In the genomic region with DNA sequence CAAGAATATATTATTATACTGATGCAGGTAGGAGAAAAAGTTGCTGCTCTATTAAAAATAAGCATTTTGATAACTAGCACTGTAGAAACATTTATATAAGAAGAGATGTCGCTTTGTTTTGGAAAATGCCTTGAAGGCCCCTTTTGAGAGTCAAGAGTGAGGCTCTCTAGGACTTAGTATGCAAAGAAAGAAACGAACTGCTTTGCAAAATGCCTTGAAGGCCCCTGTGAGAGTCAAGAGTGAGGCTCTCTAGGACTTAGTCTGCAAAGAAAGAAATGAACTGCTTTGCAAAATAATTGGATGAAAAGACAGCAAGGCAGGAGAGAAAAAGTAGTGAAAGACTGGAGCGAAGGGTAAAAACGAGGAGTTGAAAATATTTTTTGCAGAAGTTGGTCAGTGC, we compare ENCODE assay signal across 1 cellular context.
TF ChIP-seq lines count a peak whose summit lies in the region.

No MANE protein-coding gene starts in this region.

TF ChIP-seq in SK-N-SH treated with all-trans-retinoic acid at 6 μM for 48 hours, 23 proteins besides CTCF, POLR2A, EP300 and RAD21 (continued from another document):
- TF ChIP-seq, protein P1, sequence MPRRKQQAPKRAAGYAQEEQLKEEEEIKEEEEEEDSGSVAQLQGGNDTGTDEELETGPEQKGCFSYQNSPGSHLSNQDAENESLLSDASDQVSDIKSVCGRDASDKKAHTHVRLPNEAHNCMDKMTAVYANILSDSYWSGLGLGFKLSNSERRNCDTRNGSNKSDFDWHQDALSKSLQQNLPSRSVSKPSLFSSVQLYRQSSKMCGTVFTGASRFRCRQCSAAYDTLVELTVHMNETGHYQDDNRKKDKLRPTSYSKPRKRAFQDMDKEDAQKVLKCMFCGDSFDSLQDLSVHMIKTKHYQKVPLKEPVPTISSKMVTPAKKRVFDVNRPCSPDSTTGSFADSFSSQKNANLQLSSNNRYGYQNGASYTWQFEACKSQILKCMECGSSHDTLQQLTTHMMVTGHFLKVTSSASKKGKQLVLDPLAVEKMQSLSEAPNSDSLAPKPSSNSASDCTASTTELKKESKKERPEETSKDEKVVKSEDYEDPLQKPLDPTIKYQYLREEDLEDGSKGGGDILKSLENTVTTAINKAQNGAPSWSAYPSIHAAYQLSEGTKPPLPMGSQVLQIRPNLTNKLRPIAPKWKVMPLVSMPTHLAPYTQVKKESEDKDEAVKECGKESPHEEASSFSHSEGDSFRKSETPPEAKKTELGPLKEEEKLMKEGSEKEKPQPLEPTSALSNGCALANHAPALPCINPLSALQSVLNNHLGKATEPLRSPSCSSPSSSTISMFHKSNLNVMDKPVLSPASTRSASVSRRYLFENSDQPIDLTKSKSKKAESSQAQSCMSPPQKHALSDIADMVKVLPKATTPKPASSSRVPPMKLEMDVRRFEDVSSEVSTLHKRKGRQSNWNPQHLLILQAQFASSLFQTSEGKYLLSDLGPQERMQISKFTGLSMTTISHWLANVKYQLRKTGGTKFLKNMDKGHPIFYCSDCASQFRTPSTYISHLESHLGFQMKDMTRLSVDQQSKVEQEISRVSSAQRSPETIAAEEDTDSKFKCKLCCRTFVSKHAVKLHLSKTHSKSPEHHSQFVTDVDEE (CRISPR knock-in tag; IDR thresholded peaks at IDR 0.05) = no peak
- TF ChIP-seq ZNF8 (CRISPR knock-in tag; IDR thresholded peaks at IDR 0.05) = no peak
- TF ChIP-seq ISL1 (CRISPR knock-in tag; IDR thresholded peaks at IDR 0.05) = no peak
- no peak for TF ChIP-seq ARNTL (CRISPR knock-in tag; IDR thresholded peaks at IDR 0.05; ENCODE audit: borderline replicate concordance, low read depth)
- TF ChIP-seq ZNF70 (CRISPR knock-in tag; IDR thresholded peaks at IDR 0.05) = no peak
- TF ChIP-seq OSR1 (CRISPR knock-in tag; IDR thresholded peaks at IDR 0.05) = no peak
- no peak for TF ChIP-seq GLIS3 (CRISPR knock-in tag; IDR thresholded peaks at IDR 0.05)
- TF ChIP-seq ESRRG (CRISPR knock-in tag; IDR thresholded peaks at IDR 0.05) = no peak
- no peak for TF ChIP-seq TCF4 (CRISPR knock-in tag; IDR thresholded peaks at IDR 0.05; ENCODE audit: borderline replicate concordance)
- TF ChIP-seq BACH2 (CRISPR knock-in tag; IDR thresholded peaks at IDR 0.05; ENCODE audit: borderline replicate concordance) = no peak
- TF ChIP-seq, protein P2, sequence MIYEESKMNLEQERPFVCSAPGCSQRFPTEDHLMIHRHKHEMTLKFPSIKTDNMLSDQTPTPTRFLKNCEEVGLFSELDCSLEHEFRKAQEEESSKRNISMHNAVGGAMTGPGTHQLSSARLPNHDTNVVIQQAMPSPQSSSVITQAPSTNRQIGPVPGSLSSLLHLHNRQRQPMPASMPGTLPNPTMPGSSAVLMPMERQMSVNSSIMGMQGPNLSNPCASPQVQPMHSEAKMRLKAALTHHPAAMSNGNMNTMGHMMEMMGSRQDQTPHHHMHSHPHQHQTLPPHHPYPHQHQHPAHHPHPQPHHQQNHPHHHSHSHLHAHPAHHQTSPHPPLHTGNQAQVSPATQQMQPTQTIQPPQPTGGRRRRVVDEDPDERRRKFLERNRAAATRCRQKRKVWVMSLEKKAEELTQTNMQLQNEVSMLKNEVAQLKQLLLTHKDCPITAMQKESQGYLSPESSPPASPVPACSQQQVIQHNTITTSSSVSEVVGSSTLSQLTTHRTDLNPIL (CRISPR knock-in tag; IDR thresholded peaks at IDR 0.05; ENCODE audit: low read depth) = no peak
